In the genomic region with DNA sequence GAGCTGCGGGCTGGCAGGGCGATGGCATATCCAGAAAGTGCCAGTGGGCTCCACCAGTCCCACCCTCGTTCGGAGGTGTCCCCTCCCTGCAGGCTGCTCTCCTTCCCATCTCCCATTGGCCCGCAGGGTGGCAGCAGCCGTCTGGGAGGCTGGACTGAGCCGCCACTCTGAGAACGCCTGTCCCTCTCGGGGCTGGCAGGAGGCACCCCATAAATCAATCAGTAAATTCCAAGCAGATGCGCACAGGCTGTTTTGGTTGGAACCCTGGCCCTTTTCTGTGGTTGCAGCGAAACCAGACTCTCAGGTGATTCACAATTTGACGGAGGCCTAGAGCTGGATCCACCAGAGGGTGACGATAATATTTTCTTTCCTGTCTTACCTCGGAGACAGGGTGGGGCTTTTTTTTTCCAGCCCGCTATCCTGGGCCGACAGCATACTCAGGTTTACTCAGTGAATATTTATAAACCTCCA, we compare ENCODE assay signal across 10 cellular contexts.
DNase-seq lines count a peak whose midpoint lies in the region; ATAC-seq and TF ChIP-seq lines count a peak whose summit lies in the region.
"Had no signal": no experiment of that assay in that cellular context is flagged by ENCODE, and none has a peak within 500 bp of the region (broad histone marks: within the 10 kb centered on the region; RNA-seq: fewer than 3 reads in every experiment).

No MANE protein-coding gene starts in this region.

- H3K9me3 ChIP-seq in BLaER1, result no peaks in the 10 kb centered on the region

- peaks cover 27% of the 10 kb centered on the region for H3K4me1 ChIP-seq in BLaER1

- no peaks in the 10 kb centered on the region for H4K20me1 ChIP-seq in BLaER1

- ATAC-seq in GM18870 (IDR thresholded peaks at IDR 0.05; ENCODE audit: unreplicated experiment) (no peak), GM18511 (IDR thresholded peaks at IDR 0.05; ENCODE audit: unreplicated experiment) (no peak)
- ATAC-seq: activated CD8-positive, alpha-beta T cell treated with anti-CD3 and anti-CD28 coated beads for 36 hours had no signal

- TF ChIP-seq CTCF in astrocyte of the cerebellum (IDR thresholded peaks at IDR 0.05; ENCODE audit: low read depth, low read length, missing control alignments), result no peak

- H3K4me3 ChIP-seq in BLaER1, result no peak overlapping the region
- H3K4me3 ChIP-seq in astrocyte of the cerebellum (ENCODE audit: low read depth, low read length), result no peak overlapping the region

- no peaks in the 10 kb centered on the region for H3K36me3 ChIP-seq in BLaER1

- peak overlapping the region; percentile 61 for H3K4me2 ChIP-seq in BLaER1

- H3K27ac ChIP-seq in BLaER1, result no peak overlapping the region

- in situ Hi-C loops in astrocyte of the cerebellum (cut with HindIII; ENCODE audit: low sequenced_read_pairs), result no loop called here

- H3K27me3 ChIP-seq in BLaER1, result no peaks in the 10 kb centered on the region

- no peak overlapping the region for H3K9ac ChIP-seq in BLaER1

- DNase-seq in LHCN-M2 (ENCODE audit: low read depth) (peak; percentile 88), astrocyte of the cerebellum (ENCODE audit: low read depth) (peak; percentile 40), myocyte (ENCODE audit: low read depth) (peak; percentile 90), T-helper 9 cell (no peak), iPS-NIHi7 (ENCODE audit: extremely low spot score) (no peak)
- DNase-seq: activated CD8-positive, alpha-beta T cell treated with anti-CD3 and anti-CD28 coated beads for 36 hours; Right ventricle myocardium superior had no signal

Comparison
In these comparisons a context has a peak if more than half of its experiments do, and no peak if none do; other contexts are left out.
1. DNase-seq: peak in LHCN-M2 (single experiment), astrocyte of the cerebellum (single experiment) and myocyte (single experiment); none in T-helper 9 cell (single experiment) and iPS-NIHi7 (single experiment).